In genomic region chr4:5051692-5052423, GRCh38 we compare ENCODE assay signal across 9 cellular contexts. TPM values are rescaled to one million over a fixed set of nuclear protein-coding genes. Genes with fewer than 3 reads are reported as not detected.
A peak's percentile ranks its signal among the peaks of the same experiment; 100 is the strongest.
DNase-seq lines count a peak whose midpoint lies in the region; ATAC-seq lines count a peak whose summit lies in the region.
"Had no signal": no experiment of that assay in that cellular context is flagged by ENCODE, and none has a peak within 500 bp of the region (broad histone marks: within the 10 kb centered on the region; RNA-seq: fewer than 3 reads in every experiment).

No MANE protein-coding gene starts in this region.

- no peak for ATAC-seq in aorta (ENCODE audit: low FRiP score)
- ATAC-seq in GM21825 (IDR thresholded peaks at IDR 0.05; ENCODE audit: unreplicated experiment) = no peak
- ATAC-seq in GM18520 (IDR thresholded peaks at IDR 0.05; ENCODE audit: unreplicated experiment) = no peak
- ATAC-seq: GM12878 had no signal

- peak; percentile 16 for DNase-seq in stimulated activated CD4-positive, alpha-beta T cell treated with anti-CD3 and anti-CD28 coated beads, Interleukin-15, amount 100 ng/mL, for 24 hours
- no peak for DNase-seq in stimulated activated CD4-positive, alpha-beta T cell treated with anti-CD3 and anti-CD28 coated beads, Interleukin-2, amount 100 ng/mL, for 48 hours
- DNase-seq in ecto neural progenitor cell (ENCODE audit: low spot score) (peak; percentile 65), aorta (peak; percentile 59 to 81), DMS153 (lab: John Stamatoyannopoulos, UW) (no peak)

- H3K4me1 ChIP-seq in mucosa of rectum (ENCODE audit: control insufficient read depth in 2 of 2, insufficient read depth in 2 of 2, low read length in 2 of 2) = peaks cover 2 to 4% of the 10 kb centered on the region in 2 donors
- H3K4me1 ChIP-seq in aorta (ENCODE audit: control insufficient read depth in 1 of 2, insufficient read depth in 2 of 2, low read length in 2 of 2) = no peaks in the 10 kb centered on the region

- H3K9me3 ChIP-seq in mucosa of rectum (ENCODE audit: control insufficient read depth in 2 of 2, low read length in 2 of 2) = no peaks in the 10 kb centered on the region
- H3K9me3 ChIP-seq in aorta (ENCODE audit: control insufficient read depth, low read length) = no peaks in the 10 kb centered on the region

- intact Hi-C loops in aorta (cut with DNase I) = loop anchor here in 1 of 2 donors (2.0 kb wide), 1 partner anchor 97 kb away; no protein-coding TSS in a partner anchor

- H3K4me3 ChIP-seq in mucosa of rectum (ENCODE audit: low read length in 2 of 2) = peak overlapping the region; percentile 39 to 67
- H3K4me3 ChIP-seq in aorta (ENCODE audit: low read length in 2 of 2) = peak overlapping the region; percentile 39 to 40
- H3K4me3 ChIP-seq: GM12878 had no signal

- H3K9ac ChIP-seq in mucosa of rectum (ENCODE audit: low read depth in 1 of 2, low read length in 2 of 2) = no peak overlapping the region

- H3K27me3 ChIP-seq in mucosa of rectum (ENCODE audit: control insufficient read depth in 2 of 2, insufficient read depth in 2 of 2, low read length in 2 of 2) (peaks cover 6 to 9% of the 10 kb centered on the region in 2 donors), aorta (ENCODE audit: control insufficient read depth in 1 of 2, insufficient read depth in 2 of 2, low read length in 1 of 2) (no peaks in the 10 kb centered on the region)

- H3K36me3 ChIP-seq in mucosa of rectum (ENCODE audit: control insufficient read depth in 2 of 2, insufficient read depth in 2 of 2, low read length in 2 of 2) = no peaks in the 10 kb centered on the region
- no peaks in the 10 kb centered on the region for H3K36me3 ChIP-seq in aorta (ENCODE audit: control insufficient read depth in 1 of 2, insufficient read depth in 2 of 2, low read length in 1 of 2)

- 1 to 2% methylated on average over 56 to 66 of the region's 66 CpGs for WGBS in aorta, 2 donors

- H3K27ac ChIP-seq in mucosa of rectum (ENCODE audit: low read depth in 2 of 2, low read length in 2 of 2) = no peak overlapping the region
- H3K27ac ChIP-seq in aorta (ENCODE audit: low read depth in 1 of 2, low read length in 2 of 2) = no peak overlapping the region

RNA-seq across cellular contexts. Expression of gene STK32B, which starts 0.6 kb away (rescaled TPM):
- total RNA-seq in aorta = 1 to 10 TPM; 2.2 to 4.1 TPM
- 1 to 10 TPM in 1 of 2 donors, under 1 TPM in 1; 0.63 to 1.5 TPM for polyA plus RNA-seq in aorta

RNA-seq across cellular contexts. Expression of gene CYTL1, which starts 32.6 kb away (rescaled TPM):
- 10 to 100 TPM in 1 of 2 donors, 1 to 10 TPM in 1; 4.3 to 15.2 TPM for total RNA-seq in aorta
- 10 to 100 TPM; 29.9 to 73.5 TPM for polyA plus RNA-seq in aorta
- total RNA-seq: GM12878 had no signal
- polyA plus RNA-seq: GM12878 had no signal

Comparison
In these comparisons a context has a peak if more than half of its experiments do, and no peak if none do; other contexts are left out.
1. DNase-seq: peak in stimulated activated CD4-positive, alpha-beta T cell treated with anti-CD3 and anti-CD28 coated beads, Interleukin-15, amount 100 ng/mL, for 24 hours (single experiment), ecto neural progenitor cell (single experiment) and aorta (2 of 2); none in stimulated activated CD4-positive, alpha-beta T cell treated with anti-CD3 and anti-CD28 coated beads, Interleukin-2, amount 100 ng/mL, for 48 hours (0 of 2) and DMS153 (single experiment).